In genomic region chr3:140823106-140823505, GRCh38 we compare ENCODE assay signal across 22 cellular contexts.
"Had no signal": no experiment of that assay in that cellular context is flagged by ENCODE, and none has a peak within 500 bp of the region (broad histone marks: within the 10 kb centered on the region; RNA-seq: fewer than 3 reads in every experiment).

No MANE protein-coding gene starts in this region.

- DNase-seq: dorsolateral prefrontal cortex; effector CD8-positive, alpha-beta T cell; heart right ventricle; hypothalamus; kidney glomerular epithelial cell; mucosa of descending colon; nucleus accumbens; ovary; right cardiac atrium; stimulated activated CD4-positive, alpha-beta T cell treated with anti-CD3 and anti-CD28 coated beads, Interleukin-4, amount 100 ng/mL, for 1 hour; stimulated activated CD8-positive, alpha-beta memory T cell treated with anti-CD3 and anti-CD28 coated beads, Interleukin-4, amount 100 ng/mL, for 48 hours; testis had no signal

- H3K36me3 Mint-ChIP-seq: natural killer cell treated with Interleukin-12 subunit alpha and Interleukin-12 subunit beta and Interleukin-15 and Interleukin-18, amount 100 ng/mL, for 72 hours; neural progenitor cell; stimulated activated effector memory CD8-positive, alpha-beta T cell treated with anti-CD3 and anti-CD28 coated beads, Interleukin-12 subunit alpha, Interleukin-12 subunit beta, amount 100 ng/mL, for 72 hours had no signal

- ATAC-seq: esophagus mucosa; heart right ventricle; mucosa of descending colon; natural killer cell treated with Interleukin-12 subunit alpha and Interleukin-12 subunit beta and Interleukin-15 and Interleukin-18, amount 100 ng/mL, for 72 hours; right cardiac atrium; stimulated activated effector memory CD8-positive, alpha-beta T cell treated with anti-CD3 and anti-CD28 coated beads, Interleukin-12 subunit alpha, Interleukin-12 subunit beta, amount 100 ng/mL, for 72 hours had no signal

- H2AFZ ChIP-seq: neural progenitor cell had no signal

- H3K9ac ChIP-seq: neural progenitor cell had no signal

- H3K9me3 ChIP-seq: heart right ventricle, mucosa of descending colon, ovary, testis, tibial nerve had no signal

- H3K9me3 Mint-ChIP-seq: natural killer cell treated with Interleukin-12 subunit alpha and Interleukin-12 subunit beta and Interleukin-15 and Interleukin-18, amount 100 ng/mL, for 72 hours; neural progenitor cell; stimulated activated effector memory CD8-positive, alpha-beta T cell treated with anti-CD3 and anti-CD28 coated beads, Interleukin-12 subunit alpha, Interleukin-12 subunit beta, amount 100 ng/mL, for 72 hours; stimulated activated naive CD8-positive, alpha-beta T cell treated with anti-CD3 and anti-CD28 coated beads, Interleukin-15, Interleukin-2, amounts not matched to agents 100 ng/mL and 50 ng/mL, for 24 hours had no signal

- H3K4me3 Mint-ChIP-seq: natural killer cell treated with Interleukin-12 subunit alpha and Interleukin-12 subunit beta and Interleukin-15 and Interleukin-18, amount 100 ng/mL, for 72 hours; neural progenitor cell; stimulated activated effector memory CD8-positive, alpha-beta T cell treated with anti-CD3 and anti-CD28 coated beads, Interleukin-12 subunit alpha, Interleukin-12 subunit beta, amount 100 ng/mL, for 72 hours; stimulated activated naive CD8-positive, alpha-beta T cell treated with anti-CD3 and anti-CD28 coated beads, Interleukin-15, Interleukin-2, amounts not matched to agents 100 ng/mL and 50 ng/mL, for 24 hours had no signal

- FAIRE-seq: endometrium, frontal cortex, islet of Langerhans had no signal

- H3K27ac ChIP-seq: coronary artery, dorsolateral prefrontal cortex, heart right ventricle, neural progenitor cell, ovary, testis, tibial nerve had no signal

- H3K4me1 Mint-ChIP-seq: stimulated activated effector memory CD8-positive, alpha-beta T cell treated with anti-CD3 and anti-CD28 coated beads, Interleukin-12 subunit alpha, Interleukin-12 subunit beta, amount 100 ng/mL, for 72 hours had no signal

- H3K27me3 ChIP-seq: neural progenitor cell, ovary, testis, tibial nerve had no signal

- H3K4me2 ChIP-seq: neural progenitor cell had no signal

- H3K4me1 ChIP-seq: heart right ventricle, testis, tibial nerve had no signal

- H3K4me3 ChIP-seq: coronary artery, dorsolateral prefrontal cortex, heart right ventricle, mucosa of descending colon, neural progenitor cell, ovary, testis, tibial nerve had no signal

- H3K27me3 Mint-ChIP-seq: stimulated activated naive CD8-positive, alpha-beta T cell treated with anti-CD3 and anti-CD28 coated beads, Interleukin-15, Interleukin-2, amounts not matched to agents 100 ng/mL and 50 ng/mL, for 24 hours had no signal

- H3K27ac Mint-ChIP-seq: natural killer cell treated with Interleukin-12 subunit alpha and Interleukin-12 subunit beta and Interleukin-15 and Interleukin-18, amount 100 ng/mL, for 72 hours; stimulated activated effector memory CD8-positive, alpha-beta T cell treated with anti-CD3 and anti-CD28 coated beads, Interleukin-12 subunit alpha, Interleukin-12 subunit beta, amount 100 ng/mL, for 72 hours; stimulated activated naive CD8-positive, alpha-beta T cell treated with anti-CD3 and anti-CD28 coated beads, Interleukin-15, Interleukin-2, amounts not matched to agents 100 ng/mL and 50 ng/mL, for 24 hours had no signal

- H3K36me3 ChIP-seq: heart right ventricle, neural progenitor cell, ovary, tibial nerve had no signal
